ENCODE assay signal across 8 cellular contexts in genomic region chr10:127919418-127920191, GRCh38. TPM values are rescaled to one million over a fixed set of nuclear protein-coding genes. Genes with fewer than 3 reads are reported as not detected.
A peak's percentile ranks its signal among the peaks of the same experiment; 100 is the strongest.
DNase-seq lines count a peak whose midpoint lies in the region; ATAC-seq, FAIRE-seq and TF ChIP-seq lines count a peak whose summit lies in the region.

No MANE protein-coding gene starts in this region.

- no peak overlapping the region for H3K4me3 ChIP-seq in MM.1S (ENCODE audit: low read length)
- H3K4me3 ChIP-seq in H1 (ENCODE audit: extremely low read depth in 1 of 4, insufficient read depth in 2 of 4, low read depth in 3 of 4, low read length in 4 of 4), result no peak overlapping the region

- TF ChIP-seq EP300 in H1 (IDR thresholded peaks at IDR 0.05; ENCODE audit: borderline replicate concordance in 1 of 2, low read depth in 2 of 2, low read length in 2 of 2), result no peak

- H3K56ac ChIP-seq in H1 (replicated peaks; ENCODE audit: insufficient read length, low read depth, low read length), result no peak overlapping the region

- no peak overlapping the region for H2BK20ac ChIP-seq in H1 (ENCODE audit: low read length)

- H2AFZ ChIP-seq in MM.1S (ENCODE audit: low read length), result no peak overlapping the region
- no peak overlapping the region for H2AFZ ChIP-seq in H1 (ENCODE audit: low read length)

- H2AK5ac ChIP-seq in H1 (ENCODE audit: low read depth, low read length), result no peak overlapping the region

- H3K18ac ChIP-seq in H1 (ENCODE audit: extremely low read depth, low read length), result no peak overlapping the region

- no peak overlapping the region for H3K27ac Mint-ChIP-seq in osteocyte (ENCODE audit: unreplicated experiment)

- peak; percentile 4 to 24; a peak in 1 of 4 replicates for TF ChIP-seq RAD21 in H1 (IDR thresholded peaks at IDR 0.05 in 1 of 2, conservative IDR thresholded peaks at IDR 0.05 in 1 of 2; ENCODE audit: low read depth in 2 of 2, low read length in 2 of 2)

- H3F3A ChIP-seq in MM.1S (ENCODE audit: insufficient read depth, low read length), result no peaks in the 10 kb centered on the region

- no peaks in the 10 kb centered on the region for H3K9me2 ChIP-seq in MM.1S (replicated peaks; ENCODE audit: insufficient read depth, low read length)

- TF ChIP-seq POLR2A in H1 (IDR thresholded peaks at IDR 0.05; ENCODE audit: control extremely low read depth in 1 of 2, low read depth in 2 of 2, low read length in 2 of 2), result no peak

- H3K14ac ChIP-seq in H1 (ENCODE audit: insufficient read length), result no peak overlapping the region

- H3K9ac ChIP-seq in MM.1S (ENCODE audit: low read length), result no peak overlapping the region
- H3K9ac ChIP-seq in H1 (replicated peaks in 1 of 4; ENCODE audit: extremely low read depth in 1 of 4, low read depth in 3 of 4, low read length in 3 of 4), result no peak overlapping the region

- no peaks in the 10 kb centered on the region for H3K79me2 ChIP-seq in MM.1S (ENCODE audit: low read length)
- H3K79me2 ChIP-seq in H1 (ENCODE audit: control insufficient read depth in 1 of 2, insufficient read depth in 2 of 2, low read length in 2 of 2), result no peaks in the 10 kb centered on the region

- H3K4ac ChIP-seq in H1 (replicated peaks; ENCODE audit: insufficient read length, low read depth, low read length), result no peak overlapping the region

- H3K79me1 ChIP-seq in H1 (ENCODE audit: low read depth, low read length), result no peaks in the 10 kb centered on the region

- no peaks in the 10 kb centered on the region for H3K23me2 ChIP-seq in H1 (ENCODE audit: low read depth, low read length)

- no peaks in the 10 kb centered on the region for H3K36me3 Mint-ChIP-seq in osteocyte (ENCODE audit: unreplicated experiment)

- WGBS in H1 (ENCODE audit: extremely low coverage in 1 of 2, insufficient coverage in 1 of 2, insufficient read length in 1 of 2, insufficient replicate concordance in 2 of 2, low coverage in 1 of 2, low lambda C conversion rate in 2 of 2, missing lambda C conversion rate in 1 of 2), 2 experiments, result 92% methylated on average over 10 of the region's 11 CpGs; no CpG with 5 or more reads in 1 of the 2 experiments

- H2BK12ac ChIP-seq in H1 (ENCODE audit: low read depth, low read length), result no peak overlapping the region

- H3K4me3 Mint-ChIP-seq in osteocyte (ENCODE audit: unreplicated experiment), result no peak overlapping the region

- H3K9me3 ChIP-seq in MM.1S (replicated peaks; ENCODE audit: insufficient read depth, low read length) (no peaks in the 10 kb centered on the region), H1 (ENCODE audit: insufficient read depth in 2 of 2, low read depth in 1 of 2, low read length in 1 of 2) (no peaks in the 10 kb centered on the region)

- no peak for FAIRE-seq in H1 (lab: Jason Lieb, UNC)

- no peak overlapping the region for H3K23ac ChIP-seq in H1 (ENCODE audit: insufficient read length)

- no peak overlapping the region for H2BK5ac ChIP-seq in H1 (ENCODE audit: low read depth, low read length)

- no peaks in the 10 kb centered on the region for H4K20me1 ChIP-seq in MM.1S (ENCODE audit: insufficient read depth, low read length)
- no peaks in the 10 kb centered on the region for H4K20me1 ChIP-seq in H1 (replicated peaks in 1 of 2; ENCODE audit: control insufficient read depth in 1 of 2, insufficient read depth in 2 of 2, low read length in 2 of 2)

- H4K8ac ChIP-seq in H1 (ENCODE audit: extremely low read depth, insufficient read depth, low read length), result no peak overlapping the region; the same call in 1 of the 2 replicates

- H4K91ac ChIP-seq in H1 (replicated peaks; ENCODE audit: insufficient read length, low read length), result no peak overlapping the region

- no peak overlapping the region for H2BK120ac ChIP-seq in H1 (replicated peaks; ENCODE audit: low read depth, low read length)

- H4K5ac ChIP-seq in H1 (ENCODE audit: insufficient read length, low read depth, low read length), result no peak overlapping the region

- H3K4me1 Mint-ChIP-seq in osteocyte (ENCODE audit: unreplicated experiment), result peaks cover 6% of the 10 kb centered on the region

- H3K36me3 ChIP-seq in MM.1S (replicated peaks; ENCODE audit: insufficient read depth, low read length) (no peaks in the 10 kb centered on the region), H1 (ENCODE audit: control insufficient read depth in 2 of 4, insufficient read depth in 4 of 4, low read length in 3 of 4) (no peaks in the 10 kb centered on the region)

- H3K4me1 ChIP-seq in MM.1S (ENCODE audit: low read length) (no peaks in the 10 kb centered on the region), H1 (replicated peaks in 1 of 4; ENCODE audit: control insufficient read depth in 3 of 4, insufficient read depth in 4 of 4, low read length in 3 of 4) (peaks cover 0 to 2% (median 0%) of the 10 kb centered on the region in 4 experiments; a peak in 3 of 7 replicates)

- no peaks in the 10 kb centered on the region for H3K9me3 Mint-ChIP-seq in osteocyte (ENCODE audit: unreplicated experiment)

- CTCF ChIA-PET in H1 (lab: Charles Lee; ENCODE audit: partially characterized antibody), result interaction anchor here (0.7 to 3.8 kb wide), 11 partner anchors 9 to 116 kb away, joined by 3 to 17 read pairs (median 3); partner anchors contain the start of gene PTPRE

- TF ChIP-seq CTCF in MM.1S (IDR thresholded peaks at IDR 0.05; ENCODE audit: low read length), result 0 out of 2 replicates have a peak, but pooled peaks have one; percentile 5
- peak; percentile 43 to 65 (median 59) for TF ChIP-seq CTCF in H1 (IDR thresholded peaks at IDR 0.05; ENCODE audit: control extremely low read depth in 1 of 3, insufficient read depth in 1 of 3, low read depth in 1 of 3, low read length in 3 of 3)
- peak; percentile 23 for TF ChIP-seq CTCF in osteocyte (IDR thresholded peaks at IDR 0.05)

- H2BK15ac ChIP-seq in H1 (ENCODE audit: low read length), result no peak overlapping the region

- no peaks in the 10 kb centered on the region for H3K27me3 ChIP-seq in MM.1S (replicated peaks; ENCODE audit: insufficient read depth, low read length)
- H3K27me3 ChIP-seq in H1 (replicated peaks in 1 of 4; ENCODE audit: control insufficient read depth in 3 of 4, extremely low read depth in 1 of 4, insufficient read depth in 3 of 4, low read length in 3 of 4), result no peaks in the 10 kb centered on the region

- H3K27ac ChIP-seq in MM.1S (ENCODE audit: low read length) (no peak overlapping the region), H1 (ENCODE audit: low read depth, low read length) (no peak overlapping the region)

- POLR2A ChIA-PET in H1 (lab: Charles Lee; ENCODE audit: partially characterized antibody), result interaction anchor here (0.6 kb wide), 1 partner anchor 341 kb away, joined by 3 read pairs; no protein-coding TSS in a partner anchor

- peak; percentile 51 for DNase-seq in ELR (ENCODE audit: low read depth)
- no peak for DNase-seq in MM.1S
- DNase-seq in H1 (ENCODE audit: low read depth in 1 of 2, low spot score in 2 of 2), result peak in 1 of 2 experiments; percentile 44
- DNase-seq in osteocyte (ENCODE audit: extremely low spot score, unreplicated experiment), result peak; percentile 63
- no peak for DNase-seq in activated gamma-delta T cell treated with Interleukin-2 at 50 U/mL for 16 hours

- H3K4me2 ChIP-seq in MM.1S (ENCODE audit: low read depth, low read length) (no peak overlapping the region), H1 (ENCODE audit: insufficient read depth in 1 of 2, low read depth in 2 of 2, low read length in 2 of 2) (no peak overlapping the region)

- ATAC-seq in GM21515 (IDR thresholded peaks at IDR 0.05; ENCODE audit: unreplicated experiment) (no peak), HG02938 (IDR thresholded peaks at IDR 0.05; ENCODE audit: unreplicated experiment) (no peak), GM18520 (IDR thresholded peaks at IDR 0.05; ENCODE audit: unreplicated experiment) (no peak)

- H3K27me3 Mint-ChIP-seq in osteocyte (ENCODE audit: unreplicated experiment), result no peaks in the 10 kb centered on the region

TF ChIP-seq in H1, 55 proteins besides CTCF, POLR2A, EP300 and RAD21:
- no peak for TF ChIP-seq CTBP2 (IDR thresholded peaks at IDR 0.05; ENCODE audit: borderline replicate concordance, insufficient read depth, insufficient read length, low read length)
- TF ChIP-seq YY1 (IDR thresholded peaks at IDR 0.05; ENCODE audit: low read depth, low read length), result 0 out of 2 replicates have a peak, but pooled peaks have one; percentile 22
- TF ChIP-seq NRF1 (IDR thresholded peaks at IDR 0.05; ENCODE audit: low read depth, low read length), result no peak
TF ChIP-seq in H1: peak in this region for 1.

RNA-seq across cellular contexts. Expression of gene PTPRE, which starts 12.7 kb away (rescaled TPM):
- total RNA-seq in H1 (2021; fragmentation: NEBNext Ultra II Directional; extraction: Animal tissue kit (Norgen Biotek cat#: 25700)), result 0.54 and 0.69 TPM in 2 replicates
- 0.33 and 0.52 TPM in 2 replicates for polyA plus RNA-seq in H1 (2011; rRNA removed)
- polyA plus RNA-seq in H1 (2011; cell fraction: cytosol; rRNA removed), result 0.30 TPM
- polyA plus RNA-seq in H1 (2011; cell fraction: nucleus; rRNA removed), result 1.8 TPM
- 0.55 to 1.9 TPM (median 0.93 TPM) in 4 replicates for polyA plus RNA-seq in H1 (2012, experiment 1 of 2)
- 0.08 TPM for polyA plus RNA-seq in H1 (2012, experiment 2 of 2)
- polyA plus RNA-seq in H1 (2013, experiment 1 of 2), result 1.5 TPM
- 0.72 TPM for polyA plus RNA-seq in H1 (2013, experiment 2 of 2)
- polyA minus RNA-seq in H1 (2011; rRNA and poly(A)+ RNA removed), result 0.56 and 2.1 TPM in 2 replicates
- 3.0 TPM for polyA minus RNA-seq in H1 (2011; cell fraction: cytosol; rRNA and poly(A)+ RNA removed)
- polyA minus RNA-seq in H1 (2011; cell fraction: nucleus; rRNA and poly(A)+ RNA removed), result 1.7 TPM
- total RNA-seq in osteocyte, result 1.2 and 1.3 TPM in 2 replicates

RNA-seq across cellular contexts. Expression of gene CLRN3, which starts 26.9 kb away (rescaled TPM):
- total RNA-seq in H1 (2021; fragmentation: NEBNext Ultra II Directional; extraction: Animal tissue kit (Norgen Biotek cat#: 25700)), result not detected in 2 replicates
- not detected in 2 replicates for polyA plus RNA-seq in H1 (2011; rRNA removed)
- polyA plus RNA-seq in H1 (2011; cell fraction: cytosol; rRNA removed), result not detected
- polyA plus RNA-seq in H1 (2011; cell fraction: nucleus; rRNA removed), result not detected
- not detected in 4 replicates for polyA plus RNA-seq in H1 (2012, experiment 1 of 2)
- not detected for polyA plus RNA-seq in H1 (2012, experiment 2 of 2)
- polyA plus RNA-seq in H1 (2013, experiment 1 of 2), result not detected
- not detected for polyA plus RNA-seq in H1 (2013, experiment 2 of 2)
- polyA minus RNA-seq in H1 (2011; rRNA and poly(A)+ RNA removed), result 0.16 TPM in 1 of 2 replicates, not detected in the other
- polyA minus RNA-seq in H1 (2011; cell fraction: cytosol; rRNA and poly(A)+ RNA removed), result not detected
- polyA minus RNA-seq in H1 (2011; cell fraction: nucleus; rRNA and poly(A)+ RNA removed), result not detected
- total RNA-seq in osteocyte, result not detected in 2 replicates

Comparison
In these comparisons a context has a peak if more than half of its experiments do, and no peak if none do; other contexts are left out.
1. DNase-seq: peak in ELR (single experiment) and osteocyte (single experiment); none in MM.1S (single experiment) and activated gamma-delta T cell treated with Interleukin-2 at 50 U/mL for 16 hours (single experiment).
2. CTCF ChIP-seq: peak in every context shown above with its lines; median percentile 59 in H1; 23 in osteocyte; 5 in MM.1S.